In genomic region chr15:55017636-55018035, GRCh38 we compare ENCODE assay signal across 39 cellular contexts.
"Had no signal": no experiment of that assay in that cellular context is flagged by ENCODE, and none has a peak within 500 bp of the region (broad histone marks: within the 10 kb centered on the region; RNA-seq: fewer than 3 reads in every experiment).

No MANE protein-coding gene starts in this region.

- H3K27ac Mint-ChIP-seq: activated naive CD4-positive, alpha-beta T cell treated with anti-CD3 and anti-CD28 coated beads for 36 hours; activated naive CD4-positive, alpha-beta T cell treated with anti-CD3 and anti-CD28 coated beads, Interleukin-2, amount 10 ng/mL, durations not matched to agents 7 days and 5 days; activated naive CD4-positive, alpha-beta T cell treated with anti-CD3 and anti-CD28 coated beads, Interleukin-2, amount 50 U/mL, for 24 hours; activated naive CD4-positive, alpha-beta T cell treated with anti-CD3 and anti-CD28 coated beads, Interleukin-2, amount 50 U/mL, for 72 hours; activated naive CD8-positive, alpha-beta T cell; activated naive CD8-positive, alpha-beta T cell treated with anti-CD3 and anti-CD28 coated beads for 36 hours; activated naive CD8-positive, alpha-beta T cell treated with anti-CD3 and anti-CD28 coated beads, Interleukin-2, amount 10 ng/mL, durations not matched to agents 7 days and 5 days; activated naive CD8-positive, alpha-beta T cell treated with anti-CD3 and anti-CD28 coated beads, Interleukin-2, amount 50 U/mL, for 24 hours; activated T-cell treated with anti-CD3 and anti-CD28 coated beads, Interleukin-2, amount 50 U/mL, for 24 hours; activated T-cell treated with anti-CD3 and anti-CD28 coated beads, Interleukin-2, amount 50 U/mL, for 72 hours; activated T-helper 1 cell treated with anti-CD3 and anti-CD28 coated beads, Interleukin-12 subunit alpha, Interleukin-12 subunit beta, Interleukin-2, Interleukin-4 antibody, amounts not matched to agents 30 ng/mL and 10 ng/mL and 1 ng/mL, durations not matched to agents 14 hours and 24 hours and 36 hours; activated T-helper 2 cell treated with anti-CD3 and anti-CD28 coated beads, Interferon-gamma antibody, Interleukin-2, Interleukin-4, amounts not matched to agents 10 μg/mL and 5 μg/mL and 100 μg/mL, durations not matched to agents 14 hours and 24 hours and 36 hours; brain had no signal

- H3K4me1 Mint-ChIP-seq: activated naive CD4-positive, alpha-beta T cell treated with anti-CD3 and anti-CD28 coated beads, Interleukin-2, amount 10 ng/mL, durations not matched to agents 7 days and 5 days; activated naive CD4-positive, alpha-beta T cell treated with anti-CD3 and anti-CD28 coated beads, Interleukin-2, amount 50 U/mL, for 24 hours; activated naive CD8-positive, alpha-beta T cell treated with anti-CD3 and anti-CD28 coated beads for 36 hours; activated naive CD8-positive, alpha-beta T cell treated with anti-CD3 and anti-CD28 coated beads, Interleukin-2, amount 10 ng/mL, durations not matched to agents 7 days and 5 days; activated naive CD8-positive, alpha-beta T cell treated with anti-CD3 and anti-CD28 coated beads, Interleukin-2, amount 50 U/mL, for 24 hours; brain; central memory CD8-positive, alpha-beta T cell had no signal

- H3K9me3 Mint-ChIP-seq: activated naive CD4-positive, alpha-beta T cell treated with anti-CD3 and anti-CD28 coated beads for 36 hours; activated naive CD4-positive, alpha-beta T cell treated with anti-CD3 and anti-CD28 coated beads, Interleukin-2, amount 10 ng/mL, durations not matched to agents 7 days and 5 days; activated naive CD4-positive, alpha-beta T cell treated with anti-CD3 and anti-CD28 coated beads, Interleukin-2, amount 50 U/mL, for 24 hours; activated naive CD4-positive, alpha-beta T cell treated with anti-CD3 and anti-CD28 coated beads, Interleukin-2, amount 50 U/mL, for 72 hours; activated naive CD8-positive, alpha-beta T cell treated with anti-CD3 and anti-CD28 coated beads for 36 hours; activated naive CD8-positive, alpha-beta T cell treated with anti-CD3 and anti-CD28 coated beads, Interleukin-2, amount 10 ng/mL, durations not matched to agents 7 days and 5 days; activated naive CD8-positive, alpha-beta T cell treated with anti-CD3 and anti-CD28 coated beads, Interleukin-2, amount 50 U/mL, for 24 hours; activated T-cell treated with anti-CD3 and anti-CD28 coated beads, Interleukin-2, amount 50 U/mL, for 24 hours; activated T-cell treated with anti-CD3 and anti-CD28 coated beads, Interleukin-2, amount 50 U/mL, for 4 hours; activated T-cell treated with anti-CD3 and anti-CD28 coated beads, Interleukin-2, amount 50 U/mL, for 72 hours; activated T-helper 1 cell treated with anti-CD3 and anti-CD28 coated beads, Interleukin-12 subunit alpha, Interleukin-12 subunit beta, Interleukin-2, Interleukin-4 antibody, amounts not matched to agents 30 ng/mL and 10 ng/mL and 1 ng/mL, durations not matched to agents 14 hours and 24 hours and 36 hours; activated T-helper 2 cell treated with anti-CD3 and anti-CD28 coated beads, Interferon-gamma antibody, Interleukin-2, Interleukin-4, amounts not matched to agents 10 μg/mL and 5 μg/mL and 100 μg/mL, durations not matched to agents 14 hours and 24 hours and 36 hours; brain; central memory CD8-positive, alpha-beta T cell had no signal

- H3K4me3 ChIP-seq: adrenal gland, ascending aorta, body of pancreas, breast epithelium, cardiac muscle cell had no signal

- DNase-seq: activated effector memory CD4-positive, alpha-beta T cell treated with anti-CD3 and anti-CD28 coated beads, Interleukin-2, amount 50 U/mL, for 16 hours; activated effector memory CD4-positive, alpha-beta T cell treated with Interleukin-2 at 50 U/mL for 16 hours; activated gamma-delta T cell; activated gamma-delta T cell treated with Interleukin-2 at 50 U/mL for 16 hours; activated naive CD4-positive, alpha-beta T cell; activated naive CD4-positive, alpha-beta T cell treated with anti-CD3 and anti-CD28 coated beads for 36 hours; activated naive CD4-positive, alpha-beta T cell treated with anti-CD3 and anti-CD28 coated beads, Interleukin-2, amount 10 ng/mL, durations not matched to agents 7 days and 5 days; activated naive CD4-positive, alpha-beta T cell treated with anti-CD3 and anti-CD28 coated beads, Interleukin-2, amount 50 U/mL, for 16 hours; activated naive CD4-positive, alpha-beta T cell treated with Interleukin-2 at 50 U/mL for 16 hours; activated naive CD8-positive, alpha-beta T cell treated with anti-CD3 and anti-CD28 coated beads for 36 hours; activated naive CD8-positive, alpha-beta T cell treated with anti-CD3 and anti-CD28 coated beads, Interleukin-2, amount 10 ng/mL, durations not matched to agents 7 days and 5 days; activated naive CD8-positive, alpha-beta T cell treated with anti-CD3 and anti-CD28 coated beads, Interleukin-2, amount 50 U/mL, for 24 hours; activated T-cell treated with anti-CD3 and anti-CD28 coated beads, Interleukin-2, amount 50 U/mL, for 24 hours; activated T-cell treated with anti-CD3 and anti-CD28 coated beads, Interleukin-2, amount 50 U/mL, for 4 hours; activated T-cell treated with anti-CD3 and anti-CD28 coated beads, Interleukin-2, amount 50 U/mL, for 48 hours; activated T-cell treated with anti-CD3 and anti-CD28 coated beads, Interleukin-2, amount 50 U/mL, for 72 hours; adrenal gland; amniotic stem cell; amygdala; anterior cingulate cortex; aorta; body of pancreas; brain microvascular endothelial cell; caudate nucleus; central memory CD4-positive, alpha-beta T cell; cerebellar nuclear complex had no signal

- H3K36me3 Mint-ChIP-seq: activated naive CD4-positive, alpha-beta T cell treated with anti-CD3 and anti-CD28 coated beads, Interleukin-2, amount 10 ng/mL, durations not matched to agents 7 days and 5 days; activated naive CD4-positive, alpha-beta T cell treated with anti-CD3 and anti-CD28 coated beads, Interleukin-2, amount 50 U/mL, for 24 hours; activated naive CD4-positive, alpha-beta T cell treated with anti-CD3 and anti-CD28 coated beads, Interleukin-2, amount 50 U/mL, for 72 hours; activated naive CD8-positive, alpha-beta T cell; activated naive CD8-positive, alpha-beta T cell treated with anti-CD3 and anti-CD28 coated beads for 36 hours; activated naive CD8-positive, alpha-beta T cell treated with anti-CD3 and anti-CD28 coated beads, Interleukin-2, amount 10 ng/mL, durations not matched to agents 7 days and 5 days; brain had no signal

- H3K9me3 ChIP-seq: adrenal gland, ascending aorta, body of pancreas, breast epithelium had no signal

- ATAC-seq: activated naive CD4-positive, alpha-beta T cell treated with anti-CD3 and anti-CD28 coated beads, Interleukin-2, amount 50 U/mL, for 72 hours; activated naive CD8-positive, alpha-beta T cell treated with anti-CD3 and anti-CD28 coated beads, Interleukin-2, amount 50 U/mL, for 24 hours; activated T-cell treated with anti-CD3 and anti-CD28 coated beads, Interleukin-2, amount 50 U/mL, for 4 hours; activated T-cell treated with anti-CD3 and anti-CD28 coated beads, Interleukin-2, amount 50 U/mL, for 72 hours; body of pancreas had no signal

- H3K27ac ChIP-seq: adrenal gland, ascending aorta, body of pancreas, brain microvascular endothelial cell, breast epithelium, cardiac muscle cell had no signal

- H3K27me3 Mint-ChIP-seq: brain had no signal

- H3K4me1 ChIP-seq: adrenal gland, body of pancreas, breast epithelium had no signal

- H3K4me3 Mint-ChIP-seq: activated naive CD4-positive, alpha-beta T cell treated with anti-CD3 and anti-CD28 coated beads for 36 hours; activated naive CD4-positive, alpha-beta T cell treated with anti-CD3 and anti-CD28 coated beads, Interleukin-2, amount 10 ng/mL, durations not matched to agents 7 days and 5 days; activated naive CD4-positive, alpha-beta T cell treated with anti-CD3 and anti-CD28 coated beads, Interleukin-2, amount 50 U/mL, for 24 hours; activated naive CD8-positive, alpha-beta T cell; activated naive CD8-positive, alpha-beta T cell treated with anti-CD3 and anti-CD28 coated beads for 36 hours; activated naive CD8-positive, alpha-beta T cell treated with anti-CD3 and anti-CD28 coated beads, Interleukin-2, amount 10 ng/mL, durations not matched to agents 7 days and 5 days; activated naive CD8-positive, alpha-beta T cell treated with anti-CD3 and anti-CD28 coated beads, Interleukin-2, amount 50 U/mL, for 24 hours; activated T-cell treated with anti-CD3 and anti-CD28 coated beads, Interleukin-2, amount 50 U/mL, for 24 hours; activated T-cell treated with anti-CD3 and anti-CD28 coated beads, Interleukin-2, amount 50 U/mL, for 4 hours; activated T-cell treated with anti-CD3 and anti-CD28 coated beads, Interleukin-2, amount 50 U/mL, for 72 hours; activated T-helper 1 cell treated with anti-CD3 and anti-CD28 coated beads, Interleukin-12 subunit alpha, Interleukin-12 subunit beta, Interleukin-2, Interleukin-4 antibody, amounts not matched to agents 30 ng/mL and 10 ng/mL and 1 ng/mL, durations not matched to agents 14 hours and 24 hours and 36 hours; brain; central memory CD8-positive, alpha-beta T cell had no signal

- FAIRE-seq: astrocyte, bronchial epithelial cell, colon had no signal

- H3K27me3 ChIP-seq: adrenal gland, ascending aorta, body of pancreas, brain microvascular endothelial cell, breast epithelium, cardiac muscle cell had no signal

- H3K36me3 ChIP-seq: adrenal gland, ascending aorta, brain microvascular endothelial cell, breast epithelium, cardiac muscle cell had no signal
